Comparison of ENCODE assay signal across 11 cellular contexts in the genomic region with DNA sequence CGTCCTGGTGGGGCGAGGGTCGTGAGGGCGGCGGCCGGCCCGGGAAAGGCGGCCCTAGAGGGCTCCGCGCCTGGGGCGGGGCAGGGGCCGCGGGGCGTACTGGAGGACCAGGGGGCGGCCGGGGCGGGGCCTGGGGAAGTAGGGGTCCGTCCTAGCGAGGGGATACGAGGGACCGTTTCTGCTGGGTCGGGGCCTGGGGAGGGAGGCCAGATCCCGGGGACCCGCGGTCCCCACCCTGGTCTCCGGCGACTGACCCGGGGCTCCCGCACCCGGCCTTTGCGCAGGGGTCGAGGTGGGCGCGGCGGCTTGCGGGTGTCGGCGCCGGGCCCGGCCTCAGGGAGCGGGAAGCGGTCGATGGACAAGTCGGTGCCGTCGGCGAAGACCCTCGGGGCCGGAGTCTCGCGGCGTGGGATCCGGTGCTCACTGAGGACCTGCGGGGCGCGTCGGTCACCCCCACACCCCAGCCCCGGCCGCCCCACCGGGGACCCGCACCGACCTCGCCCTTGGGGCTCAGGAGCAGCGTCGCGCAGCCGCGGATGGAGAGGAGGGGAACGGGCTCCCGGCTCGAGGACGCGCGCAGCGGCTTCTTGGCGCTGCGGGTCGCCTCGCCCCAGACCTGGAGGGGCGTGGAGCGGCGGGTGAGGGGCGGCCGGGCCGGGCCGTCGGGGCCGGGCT. TPM values are rescaled to one million over a fixed set of nuclear protein-coding genes. Genes with fewer than 3 reads are reported as not detected.
DNase-seq lines count a peak whose midpoint lies in the region; ATAC-seq, FAIRE-seq and TF ChIP-seq lines count a peak whose summit lies in the region.
"Had no signal": no experiment of that assay in that cellular context is flagged by ENCODE, and none has a peak within 500 bp of the region (broad histone marks: within the 10 kb centered on the region; RNA-seq: fewer than 3 reads in every experiment).

No MANE protein-coding gene starts in this region.

- H3K9me3 ChIP-seq in CD4-positive, alpha-beta memory T cell (ENCODE audit: control insufficient read depth in 1 of 2, low read length in 2 of 2): no peaks in the 10 kb centered on the region
- H3K9me3 ChIP-seq in naive thymus-derived CD4-positive, alpha-beta T cell (ENCODE audit: control insufficient read depth in 2 of 3, low read length in 3 of 3): no peaks in the 10 kb centered on the region
- H3K9me3 ChIP-seq: heart left ventricle had no signal

- no peak overlapping the region for H3K4me3 Mint-ChIP-seq in CD4-positive, alpha-beta memory T cell
- H3K4me3 Mint-ChIP-seq in naive thymus-derived CD4-positive, alpha-beta T cell: peak overlapping the region in 1 of 10 donors; percentile 69
- no peak overlapping the region for H3K4me3 Mint-ChIP-seq in natural killer cell treated with Interleukin-12 subunit alpha and Interleukin-12 subunit beta and Interleukin-15 and Interleukin-18, amount 100 ng/mL, for 72 hours

- H3K27ac ChIP-seq in CD4-positive, alpha-beta memory T cell (ENCODE audit: low read depth, low read length): peak overlapping the region; percentile 21
- no peak overlapping the region for H3K27ac ChIP-seq in naive thymus-derived CD4-positive, alpha-beta T cell (ENCODE audit: low read depth, low read length)
- H3K27ac ChIP-seq: GM23248, heart left ventricle had no signal

- no peaks in the 10 kb centered on the region for H3K36me3 ChIP-seq in CD4-positive, alpha-beta memory T cell (ENCODE audit: insufficient read depth, low read length)
- H3K36me3 ChIP-seq in bronchial epithelial cell (ENCODE audit: control insufficient read depth, insufficient read depth, low read length): no peaks in the 10 kb centered on the region
- no peaks in the 10 kb centered on the region for H3K36me3 ChIP-seq in naive thymus-derived CD4-positive, alpha-beta T cell (ENCODE audit: control insufficient read depth in 2 of 3, insufficient read depth in 3 of 3, low read length in 3 of 3)
- H3K36me3 ChIP-seq: heart left ventricle had no signal

- intact Hi-C loops in CD4-positive, alpha-beta memory T cell (cut with micrococcal nuclease): loop anchor here (1.0 to 5.0 kb wide), 5 partner anchors 18 to 242 kb away; partner anchors contain the start of genes LRRC56 and SLC25A22
- intact Hi-C loops in naive thymus-derived CD4-positive, alpha-beta T cell (cut with micrococcal nuclease): loop anchor here (1.0 to 2.0 kb wide), 11 partner anchors 13 to 210 kb away; partner anchors contain the start of genes DEAF1 (in 1 of the 2), LRRC56 (in 1 of the 2) and TMEM80 (in 1 of the 2)

- no peak overlapping the region for H3K27ac Mint-ChIP-seq in CD4-positive, alpha-beta memory T cell
- H3K27ac Mint-ChIP-seq in naive thymus-derived CD4-positive, alpha-beta T cell: no peak overlapping the region
- no peak overlapping the region for H3K27ac Mint-ChIP-seq in natural killer cell treated with Interleukin-12 subunit alpha and Interleukin-12 subunit beta and Interleukin-15 and Interleukin-18, amount 100 ng/mL, for 72 hours
- H3K27ac Mint-ChIP-seq: natural killer cell had no signal

- no peaks in the 10 kb centered on the region for H3K36me3 Mint-ChIP-seq in CD4-positive, alpha-beta memory T cell
- H3K36me3 Mint-ChIP-seq in naive thymus-derived CD4-positive, alpha-beta T cell: no peaks in the 10 kb centered on the region
- no peaks in the 10 kb centered on the region for H3K36me3 Mint-ChIP-seq in natural killer cell treated with Interleukin-12 subunit alpha and Interleukin-12 subunit beta and Interleukin-15 and Interleukin-18, amount 100 ng/mL, for 72 hours
- H3K36me3 Mint-ChIP-seq: natural killer cell had no signal

- no peaks in the 10 kb centered on the region for H3K27me3 Mint-ChIP-seq in CD4-positive, alpha-beta memory T cell
- H3K27me3 Mint-ChIP-seq in naive thymus-derived CD4-positive, alpha-beta T cell: peaks cover 0 to 18% (median 0%) of the 10 kb centered on the region in 5 donors
- H3K27me3 Mint-ChIP-seq in natural killer cell treated with Interleukin-12 subunit alpha and Interleukin-12 subunit beta and Interleukin-15 and Interleukin-18, amount 100 ng/mL, for 72 hours: no peaks in the 10 kb centered on the region

- H3K27me3 ChIP-seq in CD4-positive, alpha-beta memory T cell (ENCODE audit: insufficient read depth, low read length): no peaks in the 10 kb centered on the region
- H3K27me3 ChIP-seq in bronchial epithelial cell (ENCODE audit: control insufficient read depth, insufficient read depth, low read length): peaks cover 2% of the 10 kb centered on the region
- H3K27me3 ChIP-seq in naive thymus-derived CD4-positive, alpha-beta T cell (ENCODE audit: control insufficient read depth in 2 of 2, insufficient read depth in 2 of 2, low read length in 2 of 2): no peaks in the 10 kb centered on the region

- no peak for TF ChIP-seq EP300 in Ishikawa (IDR thresholded peaks at IDR 0.05; ENCODE audit: borderline replicate concordance)

- POLR2A ChIA-PET in CD4-positive, alpha-beta memory T cell (lab: Charles Lee; ENCODE audit: partially characterized antibody): interaction anchor here (0.6 to 5.8 kb wide), 16 partner anchors 11 to 263 kb away, joined by 3 to 62 read pairs (median 4); partner anchors contain the start of genes DEAF1, HRAS, IRF7 and LRRC56
- POLR2A ChIA-PET in naive thymus-derived CD4-positive, alpha-beta T cell (lab: Charles Lee): interaction anchor here (0.6 to 9.5 kb wide), 9 partner anchors 14 to 208 kb away, joined by 3 to 68 read pairs (median 4); partner anchors contain the start of genes DEAF1, HRAS, LRRC56 and PHRF1

- TF ChIP-seq CTCF in bronchial epithelial cell (IDR thresholded peaks at IDR 0.05; ENCODE audit: insufficient read depth, low read length, severe bottlenecking): no peak

- TF ChIP-seq RAD21 in Ishikawa (IDR thresholded peaks at IDR 0.05; ENCODE audit: low read depth): no peak

- no peaks in the 10 kb centered on the region for H3K9me3 Mint-ChIP-seq in CD4-positive, alpha-beta memory T cell
- H3K9me3 Mint-ChIP-seq in naive thymus-derived CD4-positive, alpha-beta T cell: no peaks in the 10 kb centered on the region
- H3K9me3 Mint-ChIP-seq in natural killer cell treated with Interleukin-12 subunit alpha and Interleukin-12 subunit beta and Interleukin-15 and Interleukin-18, amount 100 ng/mL, for 72 hours: no peaks in the 10 kb centered on the region
- H3K9me3 Mint-ChIP-seq: natural killer cell had no signal

- peak overlapping the region in 1 of 2 donors; percentile 43 for H3K4me3 ChIP-seq in CD4-positive, alpha-beta memory T cell (ENCODE audit: low read length in 2 of 2)
- peak overlapping the region; percentile 32 for H3K4me3 ChIP-seq in bronchial epithelial cell (ENCODE audit: low read depth, low read length)
- peak overlapping the region; percentile 44 for H3K4me3 ChIP-seq in naive thymus-derived CD4-positive, alpha-beta T cell (ENCODE audit: low read length)
- H3K4me3 ChIP-seq: GM23248 had no signal

- peaks cover 20% of the 10 kb centered on the region for H3K4me1 ChIP-seq in CD4-positive, alpha-beta memory T cell (ENCODE audit: insufficient read depth, low read length)
- peaks cover 12 to 20% of the 10 kb centered on the region in 2 donors for H3K4me1 ChIP-seq in naive thymus-derived CD4-positive, alpha-beta T cell (ENCODE audit: control insufficient read depth in 2 of 2, insufficient read depth in 2 of 2, low read length in 2 of 2)

- FAIRE-seq in bronchial epithelial cell (lab: Jason Lieb, UNC): no peak

- DNase-seq in CD4-positive, alpha-beta memory T cell: peak in 1 of 5 donors; percentile 39
- DNase-seq in bronchial epithelial cell (ENCODE audit: low read depth) (no peak), NCI-H2171 treated with DMSO at 0.1 percent for 48 hours (lab: John Stamatoyannopoulos, UW) (no peak), nucleus accumbens (lab: John Stamatoyannopoulos, UW) (no peak), HK-2 (ENCODE audit: unreplicated experiment) (no peak)
- DNase-seq in naive thymus-derived CD4-positive, alpha-beta T cell: peak in 1 of 9 donors; percentile 37
- DNase-seq in natural killer cell treated with Interleukin-12 subunit alpha and Interleukin-12 subunit beta and Interleukin-15 and Interleukin-18, amount 100 ng/mL, for 72 hours (ENCODE audit: low spot score): no peak

- ATAC-seq in naive thymus-derived CD4-positive, alpha-beta T cell: peak; percentile 4
- no peak for ATAC-seq in natural killer cell treated with Interleukin-12 subunit alpha and Interleukin-12 subunit beta and Interleukin-15 and Interleukin-18, amount 100 ng/mL, for 72 hours

- CTCF ChIA-PET in CD4-positive, alpha-beta memory T cell (lab: Charles Lee; ENCODE audit: partially characterized antibody): interaction anchor here (0.7 to 3.4 kb wide), 15 partner anchors 9 to 192 kb away, joined by 3 to 41 read pairs (median 5); partner anchors contain the start of genes DEAF1, PHRF1, TALDO1 and TMEM80
- CTCF ChIA-PET in naive thymus-derived CD4-positive, alpha-beta T cell (lab: Charles Lee): interaction anchor here (0.9 to 5.6 kb wide), 6 partner anchors 10 to 185 kb away, joined by 3 to 41 read pairs (median 4); no protein-coding TSS in a partner anchor

- peaks cover 4 to 14% (median 7%) of the 10 kb centered on the region in 4 donors for H3K4me1 Mint-ChIP-seq in CD4-positive, alpha-beta memory T cell
- H3K4me1 Mint-ChIP-seq in naive thymus-derived CD4-positive, alpha-beta T cell: peaks cover 4 to 10% (median 9%) of the 10 kb centered on the region in 7 donors
- H3K4me1 Mint-ChIP-seq in natural killer cell treated with Interleukin-12 subunit alpha and Interleukin-12 subunit beta and Interleukin-15 and Interleukin-18, amount 100 ng/mL, for 72 hours (ENCODE audit: low read depth in 2 of 2): peaks cover 5% of the 10 kb centered on the region in 2 donors

RNA-seq across cellular contexts. Expression of gene LMNTD2, which starts 4.9 kb away (rescaled TPM):
- 1 to 10 TPM; 7.0 to 8.1 TPM for total RNA-seq in CD4-positive, alpha-beta memory T cell
- polyA plus RNA-seq in CD4-positive, alpha-beta memory T cell: 1 to 10 TPM in 1 of 2 donors, under 1 TPM in 1; 0.94 to 1.3 TPM
- 0.90 and 1.1 TPM in 2 replicates for total RNA-seq in bronchial epithelial cell
- total RNA-seq in naive thymus-derived CD4-positive, alpha-beta T cell: 10 to 100 TPM in 2 of 5 experiments, 1 to 10 TPM in 3; 2.8 to 14.7 (median 9.6) TPM
- polyA plus RNA-seq in naive thymus-derived CD4-positive, alpha-beta T cell: 1 to 10 TPM; 2.3 to 3.6 TPM
- total RNA-seq in natural killer cell treated with Interleukin-12 subunit alpha and Interleukin-12 subunit beta and Interleukin-15 and Interleukin-18, amount 100 ng/mL, for 72 hours: 1 to 10 TPM; 1.1 to 2.1 TPM

RNA-seq across cellular contexts. Expression of gene RASSF7, which starts 5.1 kb away (rescaled TPM):
- 10 to 100 TPM; 52.7 to 55.2 TPM for total RNA-seq in CD4-positive, alpha-beta memory T cell
- polyA plus RNA-seq in CD4-positive, alpha-beta memory T cell: 10 to 100 TPM; 38.4 to 43.7 TPM
- 44.4 and 45.5 TPM in 2 replicates for total RNA-seq in bronchial epithelial cell
- 10 to 100 TPM; 20.0 to 45.4 (median 35.5) TPM for total RNA-seq in naive thymus-derived CD4-positive, alpha-beta T cell
- 10 to 100 TPM; 26.7 to 43.6 TPM for polyA plus RNA-seq in naive thymus-derived CD4-positive, alpha-beta T cell
- 10 to 100 TPM; 13.3 to 22.9 TPM for total RNA-seq in natural killer cell treated with Interleukin-12 subunit alpha and Interleukin-12 subunit beta and Interleukin-15 and Interleukin-18, amount 100 ng/mL, for 72 hours

RNA-seq across cellular contexts. Expression of gene LRRC56, which starts 18.3 kb away (rescaled TPM):
- 1 to 10 TPM; 4.4 to 4.6 TPM for total RNA-seq in CD4-positive, alpha-beta memory T cell
- 1 to 10 TPM in 1 of 2 donors, under 1 TPM in 1; 0.24 to 1.5 TPM for polyA plus RNA-seq in CD4-positive, alpha-beta memory T cell
- 0.26 and 0.38 TPM in 2 replicates for total RNA-seq in bronchial epithelial cell
- 1 to 10 TPM; 2.3 to 5.1 (median 3.6) TPM for total RNA-seq in naive thymus-derived CD4-positive, alpha-beta T cell
- 1 to 10 TPM in 1 of 2 donors, under 1 TPM in 1; 0.35 to 1.0 TPM for polyA plus RNA-seq in naive thymus-derived CD4-positive, alpha-beta T cell
- total RNA-seq in natural killer cell treated with Interleukin-12 subunit alpha and Interleukin-12 subunit beta and Interleukin-15 and Interleukin-18, amount 100 ng/mL, for 72 hours: 1 to 10 TPM in 1 of 2 donors, under 1 TPM in 1; 0.98 to 1.8 TPM

RNA-seq across cellular contexts. Expression of gene HRAS, which starts 20.3 kb away (rescaled TPM):
- total RNA-seq in CD4-positive, alpha-beta memory T cell: 10 to 100 TPM; 36.7 to 42.5 TPM
- polyA plus RNA-seq in CD4-positive, alpha-beta memory T cell: 10 to 100 TPM; 12.9 to 28.5 TPM
- 150 and 199 TPM in 2 replicates for total RNA-seq in bronchial epithelial cell
- 10 to 100 TPM; 22.3 to 52.0 (median 31.9) TPM for total RNA-seq in naive thymus-derived CD4-positive, alpha-beta T cell
- 10 to 100 TPM; 12.6 to 19.5 TPM for polyA plus RNA-seq in naive thymus-derived CD4-positive, alpha-beta T cell
- 10 to 100 TPM; 33.6 to 83.5 TPM for total RNA-seq in natural killer cell treated with Interleukin-12 subunit alpha and Interleukin-12 subunit beta and Interleukin-15 and Interleukin-18, amount 100 ng/mL, for 72 hours

RNA-seq across cellular contexts. Expression of gene PHRF1, which starts 20.6 kb away (rescaled TPM):
- total RNA-seq in CD4-positive, alpha-beta memory T cell: 10 to 100 TPM; 49.2 to 54.5 TPM
- polyA plus RNA-seq in CD4-positive, alpha-beta memory T cell: 10 to 100 TPM in 1 of 2 donors, under 1 TPM in 1; 0.93 to 17.0 TPM
- 21.1 and 26.1 TPM in 2 replicates for total RNA-seq in bronchial epithelial cell
- total RNA-seq in naive thymus-derived CD4-positive, alpha-beta T cell: 10 to 100 TPM; 47.3 to 55.2 (median 49.4) TPM
- 10 to 100 TPM in 1 of 2 donors, 1 to 10 TPM in 1; 6.2 to 22.1 TPM for polyA plus RNA-seq in naive thymus-derived CD4-positive, alpha-beta T cell
- total RNA-seq in natural killer cell treated with Interleukin-12 subunit alpha and Interleukin-12 subunit beta and Interleukin-15 and Interleukin-18, amount 100 ng/mL, for 72 hours: 10 to 100 TPM; 49.2 to 85.7 TPM
